In the genomic region with DNA sequence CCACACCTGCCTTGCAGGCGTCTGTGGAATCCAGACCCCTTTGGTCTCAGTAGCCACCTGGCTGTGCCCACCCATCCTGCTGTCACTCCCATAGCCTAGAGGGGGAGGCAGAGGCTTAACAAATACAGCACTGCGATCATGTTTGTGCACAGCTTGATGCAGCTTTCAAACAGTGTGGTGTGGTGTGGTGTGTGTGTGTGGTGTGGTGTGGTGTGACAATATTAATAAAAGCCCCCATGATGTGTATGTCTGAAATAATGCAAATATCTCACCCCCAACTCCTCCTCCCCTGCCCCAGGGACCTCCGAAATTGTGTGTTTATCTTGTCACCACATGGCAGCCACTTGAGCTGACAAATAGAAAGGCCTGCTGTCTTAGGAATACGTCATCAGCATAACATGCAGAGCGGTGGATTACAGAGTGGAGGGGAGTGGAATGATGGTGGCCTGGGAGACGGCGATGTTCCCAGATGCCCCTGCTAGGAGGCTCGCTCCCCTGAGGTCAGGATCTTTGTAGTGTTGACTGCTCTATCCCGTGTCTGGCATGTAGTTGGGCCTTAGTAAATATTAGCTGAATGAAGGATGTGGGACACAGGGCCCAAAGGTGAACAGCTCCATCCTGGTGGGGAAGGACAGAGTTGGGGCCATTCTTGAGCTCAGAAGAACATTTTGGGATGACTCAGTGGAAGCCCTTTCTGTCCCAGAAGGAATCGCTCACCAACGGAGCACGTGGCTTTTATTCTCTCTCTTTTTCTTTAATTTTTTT, we compare ENCODE assay signal across 1 cellular context.
TF ChIP-seq lines count a peak whose summit lies in the region.

No MANE protein-coding gene starts in this region.

TF ChIP-seq in HepG2, 621 proteins besides CTCF, POLR2A, EP300 and RAD21 (continued from another document):
- TF ChIP-seq KIAA2018 (CRISPR knock-in tag; IDR thresholded peaks at IDR 0.05; ENCODE audit: borderline replicate concordance) = no peak
- TF ChIP-seq SALL2 (CRISPR knock-in tag; IDR thresholded peaks at IDR 0.05) = no peak
- TF ChIP-seq MAZ (IDR thresholded peaks at IDR 0.05; ENCODE audit: borderline replicate concordance, low read depth, low read length) = no peak; the same call in 1 of the 2 replicates
- TF ChIP-seq MAZ (CRISPR knock-in tag; IDR thresholded peaks at IDR 0.05; ENCODE audit: low read depth) = no peak
- 0 out of 2 replicates have a peak, but pooled peaks have one; percentile 52 for TF ChIP-seq FOXJ3 (CRISPR knock-in tag; IDR thresholded peaks at IDR 0.05; ENCODE audit: borderline replicate concordance)
- TF ChIP-seq ZNF670 (CRISPR knock-in tag; IDR thresholded peaks at IDR 0.05; ENCODE audit: borderline replicate concordance) = peak; percentile 67; the same call in 1 of the 2 replicates
- peak; percentile 78 for TF ChIP-seq HNF4G (IDR thresholded peaks at IDR 0.05; ENCODE audit: borderline replicate concordance, low read depth, low read length)
- TF ChIP-seq HNF4G (CRISPR knock-in tag; IDR thresholded peaks at IDR 0.05; ENCODE audit: borderline replicate concordance, low read depth) = no peak
- TF ChIP-seq PATZ1 (CRISPR knock-in tag; IDR thresholded peaks at IDR 0.05) = peak; percentile 74
- no peak for TF ChIP-seq GTF3A (CRISPR knock-in tag; conservative IDR thresholded peaks at IDR 0.05)
- no peak for TF ChIP-seq ZNF563 (CRISPR knock-in tag; IDR thresholded peaks at IDR 0.05)
- no peak for TF ChIP-seq ZNF296 (CRISPR knock-in tag; conservative IDR thresholded peaks at IDR 0.05)
- TF ChIP-seq MIER3 (CRISPR knock-in tag; IDR thresholded peaks at IDR 0.05; ENCODE audit: borderline replicate concordance) = 0 out of 2 replicates have a peak, but pooled peaks have one; percentile 51
- TF ChIP-seq SP2 (CRISPR knock-in tag; IDR thresholded peaks at IDR 0.05) = 0 out of 2 replicates have a peak, but pooled peaks have one; percentile 23
- no peak for TF ChIP-seq ZNF280D (CRISPR knock-in tag; IDR thresholded peaks at IDR 0.05)
- TF ChIP-seq TBL1XR1 (IDR thresholded peaks at IDR 0.05; ENCODE audit: borderline replicate concordance, low read length, partially characterized antibody) = no peak
- no peak for TF ChIP-seq ZNF879 (CRISPR knock-in tag; IDR thresholded peaks at IDR 0.05)
- peak; percentile 91 for TF ChIP-seq ATF7 (IDR thresholded peaks at IDR 0.05)
- TF ChIP-seq ATF7 (CRISPR knock-in tag; IDR thresholded peaks at IDR 0.05) = peak; percentile 90
- no peak for TF ChIP-seq BRCA1 (CRISPR knock-in tag; IDR thresholded peaks at IDR 0.05)
- peak; percentile 31; the same call in 1 of the 2 replicates for TF ChIP-seq SP4 (CRISPR knock-in tag; IDR thresholded peaks at IDR 0.05)
- TF ChIP-seq, protein P1, sequence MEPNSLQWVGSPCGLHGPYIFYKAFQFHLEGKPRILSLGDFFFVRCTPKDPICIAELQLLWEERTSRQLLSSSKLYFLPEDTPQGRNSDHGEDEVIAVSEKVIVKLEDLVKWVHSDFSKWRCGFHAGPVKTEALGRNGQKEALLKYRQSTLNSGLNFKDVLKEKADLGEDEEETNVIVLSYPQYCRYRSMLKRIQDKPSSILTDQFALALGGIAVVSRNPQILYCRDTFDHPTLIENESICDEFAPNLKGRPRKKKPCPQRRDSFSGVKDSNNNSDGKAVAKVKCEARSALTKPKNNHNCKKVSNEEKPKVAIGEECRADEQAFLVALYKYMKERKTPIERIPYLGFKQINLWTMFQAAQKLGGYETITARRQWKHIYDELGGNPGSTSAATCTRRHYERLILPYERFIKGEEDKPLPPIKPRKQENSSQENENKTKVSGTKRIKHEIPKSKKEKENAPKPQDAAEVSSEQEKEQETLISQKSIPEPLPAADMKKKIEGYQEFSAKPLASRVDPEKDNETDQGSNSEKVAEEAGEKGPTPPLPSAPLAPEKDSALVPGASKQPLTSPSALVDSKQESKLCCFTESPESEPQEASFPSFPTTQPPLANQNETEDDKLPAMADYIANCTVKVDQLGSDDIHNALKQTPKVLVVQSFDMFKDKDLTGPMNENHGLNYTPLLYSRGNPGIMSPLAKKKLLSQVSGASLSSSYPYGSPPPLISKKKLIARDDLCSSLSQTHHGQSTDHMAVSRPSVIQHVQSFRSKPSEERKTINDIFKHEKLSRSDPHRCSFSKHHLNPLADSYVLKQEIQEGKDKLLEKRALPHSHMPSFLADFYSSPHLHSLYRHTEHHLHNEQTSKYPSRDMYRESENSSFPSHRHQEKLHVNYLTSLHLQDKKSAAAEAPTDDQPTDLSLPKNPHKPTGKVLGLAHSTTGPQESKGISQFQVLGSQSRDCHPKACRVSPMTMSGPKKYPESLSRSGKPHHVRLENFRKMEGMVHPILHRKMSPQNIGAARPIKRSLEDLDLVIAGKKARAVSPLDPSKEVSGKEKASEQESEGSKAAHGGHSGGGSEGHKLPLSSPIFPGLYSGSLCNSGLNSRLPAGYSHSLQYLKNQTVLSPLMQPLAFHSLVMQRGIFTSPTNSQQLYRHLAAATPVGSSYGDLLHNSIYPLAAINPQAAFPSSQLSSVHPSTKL (CRISPR knock-in tag; IDR thresholded peaks at IDR 0.05) = peak; percentile 57; the same call in 1 of the 2 replicates
- TF ChIP-seq ZFP37 (CRISPR knock-in tag; IDR thresholded peaks at IDR 0.05; ENCODE audit: borderline replicate concordance) = no peak
- 0 out of 2 replicates have a peak, but pooled peaks have one; percentile 24 for TF ChIP-seq BHLHE40 (IDR thresholded peaks at IDR 0.05; ENCODE audit: low read length)
- 0 out of 2 replicates have a peak, but pooled peaks have one; percentile 33 for TF ChIP-seq MEIS2 (CRISPR knock-in tag; IDR thresholded peaks at IDR 0.05)
TF ChIP-seq in HepG2: peak in this region for 131.
